Comparison of ENCODE assay signal across 8 cellular contexts in the genomic region with DNA sequence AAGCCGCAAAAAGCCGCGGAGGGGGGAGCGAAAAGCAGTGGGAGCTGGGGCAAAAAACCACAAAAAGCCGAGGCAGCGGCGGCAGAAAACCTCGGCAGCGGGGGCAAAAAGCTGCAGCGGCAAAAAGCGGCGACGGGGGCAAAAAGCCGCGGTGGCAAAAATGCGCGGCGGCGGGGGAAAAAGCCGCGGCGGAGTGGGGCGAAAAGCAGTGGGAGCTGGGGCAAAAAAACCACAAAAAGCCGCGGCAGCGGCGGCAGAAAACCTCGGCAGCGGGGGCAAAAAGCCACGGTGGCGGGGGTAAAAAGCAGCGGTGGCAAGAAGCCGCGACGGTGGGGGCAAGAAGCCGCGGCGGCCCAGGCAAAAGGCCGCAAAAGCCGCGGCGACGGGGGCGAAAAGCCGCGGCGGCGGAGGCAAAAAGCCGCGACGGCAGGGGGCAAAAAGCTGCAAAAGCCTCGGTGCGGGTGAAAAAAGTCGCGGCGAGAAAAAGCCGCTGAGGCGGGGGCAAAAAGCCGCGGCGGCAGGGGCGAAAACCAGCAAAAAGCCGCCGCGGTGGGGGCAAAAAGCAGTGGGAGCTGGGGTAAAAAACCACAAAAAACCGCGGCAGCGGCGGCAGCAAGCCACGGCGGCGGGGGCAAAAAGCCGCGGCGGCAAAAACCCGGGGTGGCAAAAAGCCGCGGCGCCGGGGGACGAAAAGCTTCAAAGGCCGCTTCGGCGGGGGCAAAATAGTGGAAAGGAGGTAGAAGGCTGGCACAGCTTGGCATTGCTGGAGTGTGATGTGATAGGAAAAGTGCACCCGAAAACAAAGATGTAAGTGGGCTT.
DNase-seq lines count a peak whose midpoint lies in the region; FAIRE-seq and TF ChIP-seq lines count a peak whose summit lies in the region.

No MANE protein-coding gene starts in this region.

- H3K36me3 ChIP-seq in right atrium auricular region, result no peaks in the 10 kb centered on the region

- H3K4me3 ChIP-seq in WI38 (ENCODE audit: low read depth, low read length) (peak overlapping the region; percentile 53), right atrium auricular region (peak overlapping the region; percentile 36 to 45)

- H3K27me3 ChIP-seq in right atrium auricular region, result peaks cover 0 to 17% of the 10 kb centered on the region in 2 donors

- no peak for FAIRE-seq in GM19239 (lab: Jason Lieb, UNC)

- no peak overlapping the region for H3K27ac ChIP-seq in right atrium auricular region

- DNase-seq in NCI-H526 (lab: John Stamatoyannopoulos, UW) (peak; percentile 4 to 56), NCI-H526 treated with DMSO at 0.1 percent for 48 hours (lab: John Stamatoyannopoulos, UW) (no peak), right atrium auricular region (ENCODE audit: low spot score) (no peak), GM19239 (ENCODE audit: insufficient read length, low spot score) (no peak), MV-4-11 (lab: John Stamatoyannopoulos, UW) (no peak), SIG-M5 treated with dmso at 0.1 percent for 504 hours (lab: John Stamatoyannopoulos, UW; ENCODE audit: unreplicated experiment) (no peak)
- DNase-seq in stimulated activated CD8-positive, alpha-beta memory T cell treated with anti-CD3 and anti-CD28 coated beads, Interleukin-4, amount 100 ng/mL, for 48 hours, result peak; percentile 25

- no peaks in the 10 kb centered on the region for H3K9me3 ChIP-seq in right atrium auricular region

- peaks cover 0 to 11% of the 10 kb centered on the region in 2 donors for H3K4me1 ChIP-seq in right atrium auricular region

- TF ChIP-seq CTCF in WI38 (IDR thresholded peaks at IDR 0.05; ENCODE audit: low read depth, low read length) (no peak), right atrium auricular region (IDR thresholded peaks at IDR 0.05) (no peak)

Comparison
In these comparisons a context has a peak if more than half of its experiments do, and no peak if none do; other contexts are left out.
1. DNase-seq: peak in NCI-H526 (2 of 2) and stimulated activated CD8-positive, alpha-beta memory T cell treated with anti-CD3 and anti-CD28 coated beads, Interleukin-4, amount 100 ng/mL, for 48 hours (single experiment); none in NCI-H526 treated with DMSO at 0.1 percent for 48 hours (single experiment), right atrium auricular region (single experiment), GM19239 (single experiment), MV-4-11 (single experiment) and SIG-M5 treated with dmso at 0.1 percent for 504 hours (single experiment).